1 cellular context compared by ENCODE assay signal in genomic region chr3:115325539-115325938, GRCh38.
TF ChIP-seq lines count a peak whose summit lies in the region.

No MANE protein-coding gene starts in this region.

TF ChIP-seq in WTC11, 78 proteins besides CTCF, POLR2A, EP300 and RAD21 (continued from another document):
- TF ChIP-seq ZBTB43 (CRISPR knock-in tag; IDR thresholded peaks at IDR 0.05) (no peak), FOXP1 (CRISPR knock-in tag; IDR thresholded peaks at IDR 0.05; ENCODE audit: borderline replicate concordance) (no peak), CREB1 (CRISPR knock-in tag; IDR thresholded peaks at IDR 0.05) (0 out of 2 replicates have a peak, but pooled peaks have one; percentile 66), RELA (CRISPR knock-in tag; IDR thresholded peaks at IDR 0.05; ENCODE audit: borderline replicate concordance) (no peak), ZNF423 (CRISPR knock-in tag; IDR thresholded peaks at IDR 0.05) (no peak), EMX1 (CRISPR knock-in tag; IDR thresholded peaks at IDR 0.05) (no peak), NR3C1 (CRISPR knock-in tag; conservative IDR thresholded peaks at IDR 0.05; ENCODE audit: low read depth) (0 out of 2 replicates have a peak, but pooled peaks have one; percentile 36), FOXJ3 (CRISPR knock-in tag; IDR thresholded peaks at IDR 0.05; ENCODE audit: borderline replicate concordance) (no peak), ZNF425 (CRISPR knock-in tag; conservative IDR thresholded peaks at IDR 0.05) (no peak), FOXK1 (CRISPR knock-in tag; IDR thresholded peaks at IDR 0.05) (peak; percentile 54; the same call in 1 of the 2 replicates), E2F1 (CRISPR knock-in tag; IDR thresholded peaks at IDR 0.05) (no peak)
